Comparison of ENCODE assay signal across 28 cellular contexts in the genomic region with DNA sequence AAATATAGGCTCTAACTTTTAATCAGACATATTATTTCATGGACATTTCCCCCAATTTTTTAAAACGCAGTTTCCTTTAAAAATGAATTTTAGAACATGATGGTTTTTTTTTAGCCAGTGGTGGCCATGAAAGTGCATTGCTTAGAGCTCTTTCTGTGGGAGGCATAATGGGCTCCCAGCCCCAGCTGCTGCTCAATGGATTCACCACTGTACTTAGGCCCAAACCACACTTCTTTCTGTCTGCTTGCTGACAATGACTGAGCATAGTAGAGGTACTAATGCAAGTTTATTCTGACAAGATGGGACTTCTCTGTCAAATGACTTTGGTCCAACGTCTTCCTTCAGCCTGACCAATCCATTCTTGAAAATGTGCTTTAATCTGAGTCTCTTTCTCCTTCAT.
"Had no signal": no experiment of that assay in that cellular context is flagged by ENCODE, and none has a peak within 500 bp of the region (broad histone marks: within the 10 kb centered on the region; RNA-seq: fewer than 3 reads in every experiment).

No MANE protein-coding gene starts in this region.

- H3K4me3 ChIP-seq: stomach, suprapubic skin, testis, thoracic aorta, thyroid gland, tibial artery, tibial nerve, transverse colon, upper lobe of left lung, upper lobe of right lung, uterus, vagina had no signal

- H3K27ac ChIP-seq: stomach, suprapubic skin, testis, thoracic aorta, thyroid gland, tibial artery, tibial nerve, transverse colon, upper lobe of left lung, upper lobe of right lung, uterus, vagina had no signal

- ATAC-seq: stimulated activated effector memory CD8-positive, alpha-beta T cell treated with anti-CD3 and anti-CD28 coated beads, Interleukin-12 subunit alpha, Interleukin-12 subunit beta, amount 100 ng/mL, for 72 hours; stimulated activated memory B cell treated with anti-CD40 and anti-IgM and Interleukin-4, amounts not matched to agents 10 μg/mL and 1 μg/mL and 100 μg/mL, for 72 hours; stimulated activated naive B cell treated with anti-CD40 and anti-IgM and Interleukin-4, amounts not matched to agents 10 μg/mL and 1 μg/mL and 100 μg/mL, for 72 hours; stimulated activated naive CD8-positive, alpha-beta T cell treated with anti-CD3 and anti-CD28 coated beads, Interleukin-15, amount 100 ng/mL, for 72 hours; stimulated activated naive CD8-positive, alpha-beta T cell treated with anti-CD3 and anti-CD28 coated beads, Interleukin-15, Interleukin-2, amounts not matched to agents 100 U/mL and 50 U/mL, for 24 hours; upper lobe of right lung had no signal

- H3K36me3 Mint-ChIP-seq: stimulated activated effector memory CD8-positive, alpha-beta T cell treated with anti-CD3 and anti-CD28 coated beads, Interleukin-12 subunit alpha, Interleukin-12 subunit beta, amount 100 ng/mL, for 72 hours; stimulated activated memory B cell treated with anti-CD40 and anti-IgM and Interleukin-4, amounts not matched to agents 10 μg/mL and 1 μg/mL and 100 μg/mL, for 72 hours; stimulated activated naive B cell treated with anti-CD40 and anti-IgM and Interleukin-4, amounts not matched to agents 10 μg/mL and 1 μg/mL and 100 μg/mL, for 72 hours; type B pancreatic cell had no signal

- H3K4me1 ChIP-seq: stomach, suprapubic skin, testis, thyroid gland, tibial artery, tibial nerve, transverse colon, upper lobe of left lung, upper lobe of right lung, uterus, vagina had no signal

- H3K27me3 ChIP-seq: stomach, suprapubic skin, testis, thyroid gland, tibial artery, tibial nerve, transverse colon, upper lobe of left lung, upper lobe of right lung, uterus, vagina had no signal

- H3K36me3 ChIP-seq: stomach, suprapubic skin, thoracic aorta, thyroid gland, tibial artery, tibial nerve, transverse colon, upper lobe of left lung, upper lobe of right lung, uterus, vagina had no signal

- H3K27ac Mint-ChIP-seq: stimulated activated effector memory CD8-positive, alpha-beta T cell treated with anti-CD3 and anti-CD28 coated beads, Interleukin-12 subunit alpha, Interleukin-12 subunit beta, amount 100 ng/mL, for 72 hours; stimulated activated memory B cell treated with anti-CD40 and anti-IgM and Interleukin-4, amounts not matched to agents 10 μg/mL and 1 μg/mL and 100 μg/mL, for 72 hours; stimulated activated naive B cell treated with anti-CD40 and anti-IgM and Interleukin-4, amounts not matched to agents 10 μg/mL and 1 μg/mL and 100 μg/mL, for 72 hours; stimulated activated naive CD8-positive, alpha-beta T cell treated with anti-CD3 and anti-CD28 coated beads, Interleukin-15, amount 100 ng/mL, for 72 hours; stimulated activated naive CD8-positive, alpha-beta T cell treated with anti-CD3 and anti-CD28 coated beads, Interleukin-15, Interleukin-2, amounts not matched to agents 100 ng/mL and 50 ng/mL, for 24 hours; type B pancreatic cell had no signal

- H3K9me3 Mint-ChIP-seq: stimulated activated naive CD8-positive, alpha-beta T cell treated with anti-CD3 and anti-CD28 coated beads, Interleukin-15, amount 100 ng/mL, for 72 hours; type B pancreatic cell had no signal

- DNase-seq: stimulated activated CD4-positive, alpha-beta T cell treated with anti-CD3 and anti-CD28 coated beads, Interleukin-2, amount 100 ng/mL, for 48 hours; stimulated activated CD4-positive, alpha-beta T cell treated with anti-CD3 and anti-CD28 coated beads, Interleukin-4, amount 100 ng/mL, for 1 hour; stimulated activated CD4-positive, alpha-beta T cell treated with anti-CD3 and anti-CD28 coated beads, Interleukin-4, amount 100 ng/mL, for 24 hours; stimulated activated CD4-positive, alpha-beta T cell treated with anti-CD3 and anti-CD28 coated beads, Interleukin-4, amount 100 ng/mL, for 4 hours; stimulated activated CD8-positive, alpha-beta memory T cell treated with anti-CD3 and anti-CD28 coated beads, Interleukin-4, amount 100 ng/mL, for 48 hours; stimulated activated naive B cell treated with anti-CD40 and anti-IgM and Interleukin-4, amounts not matched to agents 10 μg/mL and 1 μg/mL and 100 μg/mL, for 72 hours; stimulated activated naive CD4-positive, alpha-beta T cell; stimulated activated naive CD4-positive, alpha-beta T cell treated with Interleukin-2 at 50 U/mL for 16 hours; stimulated activated naive CD8-positive, alpha-beta T cell treated with anti-CD3 and anti-CD28 coated beads, Interleukin-15, amount 100 ng/mL, for 72 hours; stimulated activated naive CD8-positive, alpha-beta T cell treated with anti-CD3 and anti-CD28 coated beads, Interleukin-15, Interleukin-2, amounts not matched to agents 100 U/mL and 50 U/mL, for 24 hours; stomach; substantia nigra; testis; thyroid gland; tibial artery; transverse colon; trophoblast cell; upper lobe of left lung; upper lobe of right lung; uterus had no signal

- H3K9me3 ChIP-seq: stomach, suprapubic skin, testis, thoracic aorta, thyroid gland, tibial artery, tibial nerve, transverse colon, upper lobe of left lung, upper lobe of right lung, uterus, vagina had no signal

- H3K27me3 Mint-ChIP-seq: stimulated activated memory B cell treated with anti-CD40 and anti-IgM and Interleukin-4, amounts not matched to agents 10 μg/mL and 1 μg/mL and 100 μg/mL, for 72 hours; stimulated activated naive B cell treated with anti-CD40 and anti-IgM and Interleukin-4, amounts not matched to agents 10 μg/mL and 1 μg/mL and 100 μg/mL, for 72 hours; stimulated activated naive CD8-positive, alpha-beta T cell treated with anti-CD3 and anti-CD28 coated beads, Interleukin-15, amount 100 ng/mL, for 72 hours; stimulated activated naive CD8-positive, alpha-beta T cell treated with anti-CD3 and anti-CD28 coated beads, Interleukin-15, Interleukin-2, amounts not matched to agents 100 ng/mL and 50 ng/mL, for 24 hours; type B pancreatic cell had no signal

- H3K4me1 Mint-ChIP-seq: stimulated activated effector memory CD8-positive, alpha-beta T cell treated with anti-CD3 and anti-CD28 coated beads, Interleukin-12 subunit alpha, Interleukin-12 subunit beta, amount 100 ng/mL, for 72 hours; stimulated activated memory B cell treated with anti-CD40 and anti-IgM and Interleukin-4, amounts not matched to agents 10 μg/mL and 1 μg/mL and 100 μg/mL, for 72 hours; stimulated activated naive B cell treated with anti-CD40 and anti-IgM and Interleukin-4, amounts not matched to agents 10 μg/mL and 1 μg/mL and 100 μg/mL, for 72 hours; stimulated activated naive CD8-positive, alpha-beta T cell treated with anti-CD3 and anti-CD28 coated beads, Interleukin-15, amount 100 ng/mL, for 72 hours had no signal

- H3K4me3 Mint-ChIP-seq: stimulated activated effector memory CD8-positive, alpha-beta T cell treated with anti-CD3 and anti-CD28 coated beads, Interleukin-12 subunit alpha, Interleukin-12 subunit beta, amount 100 ng/mL, for 72 hours; stimulated activated memory B cell treated with anti-CD40 and anti-IgM and Interleukin-4, amounts not matched to agents 10 μg/mL and 1 μg/mL and 100 μg/mL, for 72 hours; stimulated activated naive B cell treated with anti-CD40 and anti-IgM and Interleukin-4, amounts not matched to agents 10 μg/mL and 1 μg/mL and 100 μg/mL, for 72 hours; stimulated activated naive CD8-positive, alpha-beta T cell treated with anti-CD3 and anti-CD28 coated beads, Interleukin-15, amount 100 ng/mL, for 72 hours; stimulated activated naive CD8-positive, alpha-beta T cell treated with anti-CD3 and anti-CD28 coated beads, Interleukin-15, Interleukin-2, amounts not matched to agents 100 ng/mL and 50 ng/mL, for 24 hours; type B pancreatic cell had no signal
